Comparison of ENCODE assay signal across 35 cellular contexts in genomic region chr14:81819910-81820309, GRCh38.
"Had no signal": no experiment of that assay in that cellular context is flagged by ENCODE, and none has a peak within 500 bp of the region (broad histone marks: within the 10 kb centered on the region; RNA-seq: fewer than 3 reads in every experiment).

No MANE protein-coding gene starts in this region.

- DNase-seq: Karpas-422, Kasumi-1, MG63, MM.1S, MV-4-11, NCI-H1048, NCI-H1092, NCI-H1092 treated with DMSO at 0.1 percent for 48 hours, NCI-H1105, NCI-H1105 treated with DMSO at 0.1 percent for 48 hours, NCI-H1417, NCI-H1417 treated with DMSO at 0.1 percent for 48 hours, NCI-H1436 treated with DMSO at 0.1 percent for 48 hours, NCI-H146, NCI-H1694, NCI-H1694 treated with DMSO at 0.1 percent for 48 hours, NCI-H187, NCI-H187 treated with DMSO at 0.1 percent for 48 hours, NCI-H1930, NCI-H2029, NCI-H2029 treated with DMSO at 0.1 percent for 48 hours, NCI-H2081, NCI-H2081 treated with DMSO at 0.1 percent for 48 hours, NCI-H2107, NCI-H2171, NCI-H2171 treated with DMSO at 0.1 percent for 48 hours, NCI-H2227 treated with DMSO at 0.1 percent for 48 hours, NCI-H226, NCI-H345, NCI-H446, NCI-H446 treated with DMSO at 0.1 percent for 48 hours, NCI-H510A, NCI-H510A treated with DMSO at 0.1 percent for 48 hours, NCI-H524 had no signal

- H3K9ac ChIP-seq: KMS-11 had no signal

- H3K4me2 ChIP-seq: KMS-11 had no signal

- H3K36me3 ChIP-seq: MG63 had no signal

- H3K4me3 ChIP-seq: MG63 had no signal

- H3K27ac ChIP-seq: KMS-11 had no signal

- H3K27me3 ChIP-seq: MG63 had no signal

- H3K9me3 ChIP-seq: MG63 had no signal
